In the genomic region with DNA sequence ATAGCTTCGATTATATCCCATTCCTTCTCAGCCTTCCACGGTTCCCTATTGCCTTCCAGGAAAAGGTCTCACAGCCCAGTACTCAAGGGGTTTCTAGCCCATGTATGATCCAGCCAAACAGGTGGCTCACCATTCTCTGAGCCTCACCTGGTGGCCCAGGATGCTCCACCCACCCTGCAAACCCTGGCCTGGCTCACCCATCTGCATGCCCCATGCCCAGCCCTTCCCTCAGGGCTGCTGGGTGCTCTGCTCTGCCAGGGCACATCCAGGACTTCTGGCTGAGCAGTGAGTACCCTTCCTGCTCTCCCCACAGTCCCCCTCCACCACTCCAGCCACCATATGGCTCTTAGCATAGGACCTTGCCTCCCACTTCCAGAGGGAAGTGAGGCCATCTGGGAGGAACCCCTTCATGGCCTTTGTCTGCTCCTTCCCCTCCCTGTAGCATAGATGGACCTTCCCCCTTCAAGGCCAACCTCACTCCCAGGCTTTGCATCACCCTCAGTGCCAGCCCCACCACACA, we compare ENCODE assay signal across 1 cellular context.
TF ChIP-seq lines count a peak whose summit lies in the region.

No MANE protein-coding gene starts in this region.

TF ChIP-seq in SK-N-SH, 30 proteins besides CTCF, POLR2A, EP300 and RAD21 (continued from another document):
- TF ChIP-seq, protein P1, sequence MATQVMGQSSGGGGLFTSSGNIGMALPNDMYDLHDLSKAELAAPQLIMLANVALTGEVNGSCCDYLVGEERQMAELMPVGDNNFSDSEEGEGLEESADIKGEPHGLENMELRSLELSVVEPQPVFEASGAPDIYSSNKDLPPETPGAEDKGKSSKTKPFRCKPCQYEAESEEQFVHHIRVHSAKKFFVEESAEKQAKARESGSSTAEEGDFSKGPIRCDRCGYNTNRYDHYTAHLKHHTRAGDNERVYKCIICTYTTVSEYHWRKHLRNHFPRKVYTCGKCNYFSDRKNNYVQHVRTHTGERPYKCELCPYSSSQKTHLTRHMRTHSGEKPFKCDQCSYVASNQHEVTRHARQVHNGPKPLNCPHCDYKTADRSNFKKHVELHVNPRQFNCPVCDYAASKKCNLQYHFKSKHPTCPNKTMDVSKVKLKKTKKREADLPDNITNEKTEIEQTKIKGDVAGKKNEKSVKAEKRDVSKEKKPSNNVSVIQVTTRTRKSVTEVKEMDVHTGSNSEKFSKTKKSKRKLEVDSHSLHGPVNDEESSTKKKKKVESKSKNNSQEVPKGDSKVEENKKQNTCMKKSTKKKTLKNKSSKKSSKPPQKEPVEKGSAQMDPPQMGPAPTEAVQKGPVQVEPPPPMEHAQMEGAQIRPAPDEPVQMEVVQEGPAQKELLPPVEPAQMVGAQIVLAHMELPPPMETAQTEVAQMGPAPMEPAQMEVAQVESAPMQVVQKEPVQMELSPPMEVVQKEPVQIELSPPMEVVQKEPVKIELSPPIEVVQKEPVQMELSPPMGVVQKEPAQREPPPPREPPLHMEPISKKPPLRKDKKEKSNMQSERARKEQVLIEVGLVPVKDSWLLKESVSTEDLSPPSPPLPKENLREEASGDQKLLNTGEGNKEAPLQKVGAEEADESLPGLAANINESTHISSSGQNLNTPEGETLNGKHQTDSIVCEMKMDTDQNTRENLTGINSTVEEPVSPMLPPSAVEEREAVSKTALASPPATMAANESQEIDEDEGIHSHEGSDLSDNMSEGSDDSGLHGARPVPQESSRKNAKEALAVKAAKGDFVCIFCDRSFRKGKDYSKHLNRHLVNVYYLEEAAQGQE (IDR thresholded peaks at IDR 0.05; ENCODE audit: low read depth, low read length) = no peak
- no peak for TF ChIP-seq JUND (IDR thresholded peaks at IDR 0.05)
- no peak for TF ChIP-seq YY1 (IDR thresholded peaks at IDR 0.05; ENCODE audit: low read depth)
- TF ChIP-seq, protein P2, sequence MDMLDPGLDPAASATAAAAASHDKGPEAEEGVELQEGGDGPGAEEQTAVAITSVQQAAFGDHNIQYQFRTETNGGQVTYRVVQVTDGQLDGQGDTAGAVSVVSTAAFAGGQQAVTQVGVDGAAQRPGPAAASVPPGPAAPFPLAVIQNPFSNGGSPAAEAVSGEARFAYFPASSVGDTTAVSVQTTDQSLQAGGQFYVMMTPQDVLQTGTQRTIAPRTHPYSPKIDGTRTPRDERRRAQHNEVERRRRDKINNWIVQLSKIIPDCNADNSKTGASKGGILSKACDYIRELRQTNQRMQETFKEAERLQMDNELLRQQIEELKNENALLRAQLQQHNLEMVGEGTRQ (IDR thresholded peaks at IDR 0.05; ENCODE audit: borderline replicate concordance, low read depth, low read length) = no peak
- no peak for TF ChIP-seq MXI1 (IDR thresholded peaks at IDR 0.05; ENCODE audit: low read depth, low read length)
- TF ChIP-seq RCOR1 (IDR thresholded peaks at IDR 0.05; ENCODE audit: low read length) = no peak
- no peak for TF ChIP-seq NFIC (IDR thresholded peaks at IDR 0.05; ENCODE audit: borderline replicate concordance)
- TF ChIP-seq, protein P3, sequence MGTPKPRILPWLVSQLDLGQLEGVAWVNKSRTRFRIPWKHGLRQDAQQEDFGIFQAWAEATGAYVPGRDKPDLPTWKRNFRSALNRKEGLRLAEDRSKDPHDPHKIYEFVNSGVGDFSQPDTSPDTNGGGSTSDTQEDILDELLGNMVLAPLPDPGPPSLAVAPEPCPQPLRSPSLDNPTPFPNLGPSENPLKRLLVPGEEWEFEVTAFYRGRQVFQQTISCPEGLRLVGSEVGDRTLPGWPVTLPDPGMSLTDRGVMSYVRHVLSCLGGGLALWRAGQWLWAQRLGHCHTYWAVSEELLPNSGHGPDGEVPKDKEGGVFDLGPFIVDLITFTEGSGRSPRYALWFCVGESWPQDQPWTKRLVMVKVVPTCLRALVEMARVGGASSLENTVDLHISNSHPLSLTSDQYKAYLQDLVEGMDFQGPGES (IDR thresholded peaks at IDR 0.05; ENCODE audit: low read depth, low read length) = no peak
